1 cellular context compared by ENCODE assay signal in genomic region chr11:128515086-128515485, GRCh38.
TF ChIP-seq lines count a peak whose summit lies in the region.

No MANE protein-coding gene starts in this region.

TF ChIP-seq in IMR-90, 13 proteins besides CTCF, POLR2A, EP300 and RAD21:
- TF ChIP-seq NFE2L2 (IDR thresholded peaks at IDR 0.05; ENCODE audit: low read depth, low read length) (no peak), SMC3 (IDR thresholded peaks at IDR 0.05; ENCODE audit: low read depth, low read length) (no peak), CHD1 (IDR thresholded peaks at IDR 0.05; ENCODE audit: low read depth, low read length) (no peak), RCOR1 (IDR thresholded peaks at IDR 0.05; ENCODE audit: insufficient replicate concordance, low read length) (no peak), MXI1 (IDR thresholded peaks at IDR 0.05; ENCODE audit: borderline replicate concordance, low read depth, low read length) (no peak), MAZ (IDR thresholded peaks at IDR 0.05; ENCODE audit: borderline replicate concordance, low read depth, low read length) (no peak), CEBPB (IDR thresholded peaks at IDR 0.05; ENCODE audit: low read depth, low read length) (no peak), ELK1 (IDR thresholded peaks at IDR 0.05; ENCODE audit: borderline replicate concordance, low read depth, low read length) (no peak)
